ENCODE assay signal across 21 cellular contexts in genomic region chr1:184350573-184350972, GRCh38.
"Had no signal": no experiment of that assay in that cellular context is flagged by ENCODE, and none has a peak within 500 bp of the region (broad histone marks: within the 10 kb centered on the region; RNA-seq: fewer than 3 reads in every experiment).

No MANE protein-coding gene starts in this region.

- H3K36me3 ChIP-seq: WERI-Rb-1 had no signal

- H3K4me3 ChIP-seq: PC-9 had no signal

- DNase-seq: activated CD4-positive, alpha-beta memory T cell treated with anti-CD3 and anti-CD28 coated beads, Interleukin-2, amount 10 ng/mL, durations not matched to agents 7 days and 5 days; activated CD4-positive, alpha-beta T cell treated with anti-CD3 and anti-CD28 coated beads for 36 hours; activated CD4-positive, alpha-beta T cell treated with anti-CD3 and anti-CD28 coated beads, Interleukin-2, amount 50 U/mL, for 1 hour; activated gamma-delta T cell; activated naive CD4-positive, alpha-beta T cell treated with anti-CD3 and anti-CD28 coated beads for 36 hours; activated T-cell treated with anti-CD3 and anti-CD28 coated beads for 4 hours; activated T-cell treated with anti-CD3 and anti-CD28 coated beads, Interleukin-2, amount 50 U/mL, for 48 hours; amygdala; Karpas-422; MM.1S; NCI-H146; NCI-H1930; NCI-H2171; NCI-H2227 treated with DMSO at 0.1 percent for 48 hours; NCI-H526; PC-9; SHP77 treated with DMSO at 0.1 percent for 48 hours; T-helper 17 cell; T-helper 9 cell; WERI-Rb-1 had no signal

- H3K27ac ChIP-seq: PC-9, WERI-Rb-1 had no signal

- ATAC-seq: activated CD4-positive, alpha-beta T cell treated with anti-CD3 and anti-CD28 coated beads for 36 hours; activated T-helper 17 cell treated with anti-CD3 and anti-CD28 coated beads, Interleukin-2, amount 50 U/mL, for 72 hours; T-helper 17 cell had no signal

- H3K4me2 ChIP-seq: PC-9 had no signal
